In the genomic region with DNA sequence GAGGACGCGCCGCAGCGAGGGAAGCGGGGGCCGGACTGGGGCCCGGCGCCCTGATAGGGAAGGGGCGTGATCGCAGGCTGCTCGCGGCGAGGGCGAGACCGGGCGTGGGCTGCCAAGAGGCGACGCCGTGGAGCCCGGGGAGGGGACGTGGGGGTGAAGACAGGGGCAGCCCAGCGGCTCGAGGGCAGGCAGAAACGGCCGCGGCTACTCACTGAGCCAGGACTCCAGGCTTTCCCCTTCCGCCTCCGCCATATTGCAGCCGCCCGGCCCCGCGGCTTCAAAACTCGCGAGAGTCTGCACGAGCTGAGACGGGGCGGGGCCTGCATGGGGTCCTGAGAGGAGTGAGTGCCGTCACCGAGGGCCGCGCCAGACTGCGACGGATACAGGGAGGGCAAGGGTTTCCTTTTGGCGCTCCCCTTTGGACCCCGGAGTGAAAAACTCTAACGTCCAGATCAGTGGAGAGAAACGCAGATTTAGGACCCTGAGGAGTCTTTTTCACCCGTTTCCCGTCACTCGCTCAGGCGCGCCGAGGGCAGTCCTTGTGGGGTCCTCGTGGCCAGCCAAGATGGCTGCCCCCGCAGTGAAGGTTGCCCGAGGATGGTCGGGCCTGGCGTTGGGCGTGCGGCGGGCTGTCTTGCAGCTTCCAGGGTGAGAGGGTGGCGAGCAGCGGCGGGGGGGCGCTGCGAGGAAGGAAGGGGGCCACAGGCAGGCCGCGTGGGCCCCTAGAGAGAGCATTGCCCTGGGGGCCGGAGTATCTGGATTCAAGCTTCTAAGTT, we compare ENCODE assay signal across 1 cellular context.
TF ChIP-seq lines count a peak whose summit lies in the region.

TSS of gene GGA3 (minus strand) at position 271 of the 776 bp plus-strand sequence. CDS start at position 252, 19 bp downstream.
TSS of gene MRPS7 (plus strand) at position 544 of the 776 bp plus-strand sequence. CDS start at position 566, 22 bp downstream.

TF ChIP-seq in HepG2, 621 proteins besides CTCF, POLR2A, EP300 and RAD21 (continued from another document and continues in another):
- TF ChIP-seq MLXIP (CRISPR knock-in tag; IDR thresholded peaks at IDR 0.05; ENCODE audit: borderline replicate concordance): 0 out of 2 replicates have a peak, but pooled peaks have one; percentile 44
- peak; percentile 42 for TF ChIP-seq MTA1 (CRISPR knock-in tag; IDR thresholded peaks at IDR 0.05; ENCODE audit: borderline replicate concordance)
- TF ChIP-seq HHEX (CRISPR knock-in tag; IDR thresholded peaks at IDR 0.05): no peak
- TF ChIP-seq ZNF703 (CRISPR knock-in tag; IDR thresholded peaks at IDR 0.05; ENCODE audit: borderline replicate concordance): peak; percentile 40; the same call in 1 of the 2 replicates
- peak; percentile 35; the same call in 1 of the 2 replicates for TF ChIP-seq ZNF317 (CRISPR knock-in tag; IDR thresholded peaks at IDR 0.05)
- peak; percentile 60 for TF ChIP-seq ZNF777 (CRISPR knock-in tag; IDR thresholded peaks at IDR 0.05)
- peak; percentile 67; the same call in 1 of the 2 replicates for TF ChIP-seq ZSCAN20 (CRISPR knock-in tag; IDR thresholded peaks at IDR 0.05; ENCODE audit: borderline replicate concordance)
- TF ChIP-seq ZNF138 (CRISPR knock-in tag; IDR thresholded peaks at IDR 0.05; ENCODE audit: low read depth): peak; percentile 75; the same call in 1 of the 2 replicates
- TF ChIP-seq, protein P1, sequence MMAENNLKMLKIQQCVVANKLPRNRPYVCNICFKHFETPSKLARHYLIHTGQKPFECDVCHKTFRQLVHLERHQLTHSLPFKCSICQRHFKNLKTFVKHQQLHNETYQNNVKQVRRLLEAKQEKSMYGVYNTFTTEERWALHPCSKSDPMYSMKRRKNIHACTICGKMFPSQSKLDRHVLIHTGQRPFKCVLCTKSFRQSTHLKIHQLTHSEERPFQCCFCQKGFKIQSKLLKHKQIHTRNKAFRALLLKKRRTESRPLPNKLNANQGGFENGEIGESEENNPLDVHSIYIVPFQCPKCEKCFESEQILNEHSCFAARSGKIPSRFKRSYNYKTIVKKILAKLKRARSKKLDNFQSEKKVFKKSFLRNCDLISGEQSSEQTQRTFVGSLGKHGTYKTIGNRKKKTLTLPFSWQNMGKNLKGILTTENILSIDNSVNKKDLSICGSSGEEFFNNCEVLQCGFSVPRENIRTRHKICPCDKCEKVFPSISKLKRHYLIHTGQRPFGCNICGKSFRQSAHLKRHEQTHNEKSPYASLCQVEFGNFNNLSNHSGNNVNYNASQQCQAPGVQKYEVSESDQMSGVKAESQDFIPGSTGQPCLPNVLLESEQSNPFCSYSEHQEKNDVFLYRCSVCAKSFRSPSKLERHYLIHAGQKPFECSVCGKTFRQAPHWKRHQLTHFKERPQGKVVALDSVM (CRISPR knock-in tag; IDR thresholded peaks at IDR 0.05): 0 out of 2 replicates have a peak, but pooled peaks have one; percentile 9
- no peak for TF ChIP-seq ZNF530 (CRISPR knock-in tag; IDR thresholded peaks at IDR 0.05; ENCODE audit: low read depth)
- TF ChIP-seq, protein P2, sequence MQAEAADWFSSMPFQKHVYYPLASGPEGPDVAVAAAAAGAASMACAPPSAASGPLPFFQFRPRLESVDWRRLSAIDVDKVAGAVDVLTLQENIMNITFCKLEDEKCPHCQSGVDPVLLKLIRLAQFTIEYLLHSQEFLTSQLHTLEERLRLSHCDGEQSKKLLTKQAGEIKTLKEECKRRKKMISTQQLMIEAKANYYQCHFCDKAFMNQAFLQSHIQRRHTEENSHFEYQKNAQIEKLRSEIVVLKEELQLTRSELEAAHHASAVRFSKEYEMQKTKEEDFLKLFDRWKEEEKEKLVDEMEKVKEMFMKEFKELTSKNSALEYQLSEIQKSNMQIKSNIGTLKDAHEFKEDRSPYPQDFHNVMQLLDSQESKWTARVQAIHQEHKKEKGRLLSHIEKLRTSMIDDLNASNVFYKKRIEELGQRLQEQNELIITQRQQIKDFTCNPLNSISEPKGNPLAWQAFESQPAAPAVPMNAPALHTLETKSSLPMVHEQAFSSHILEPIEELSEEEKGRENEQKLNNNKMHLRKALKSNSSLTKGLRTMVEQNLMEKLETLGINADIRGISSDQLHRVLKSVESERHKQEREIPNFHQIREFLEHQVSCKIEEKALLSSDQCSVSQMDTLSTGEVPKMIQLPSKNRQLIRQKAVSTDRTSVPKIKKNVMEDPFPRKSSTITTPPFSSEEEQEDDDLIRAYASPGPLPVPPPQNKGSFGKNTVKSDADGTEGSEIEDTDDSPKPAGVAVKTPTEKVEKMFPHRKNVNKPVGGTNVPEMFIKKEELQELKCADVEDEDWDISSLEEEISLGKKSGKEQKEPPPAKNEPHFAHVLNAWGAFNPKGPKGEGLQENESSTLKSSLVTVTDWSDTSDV (CRISPR knock-in tag; IDR thresholded peaks at IDR 0.05): peak; percentile 97
- no peak for TF ChIP-seq FOXM1 (CRISPR knock-in tag; IDR thresholded peaks at IDR 0.05)
- no peak for TF ChIP-seq ZKSCAN1 (IDR thresholded peaks at IDR 0.05; ENCODE audit: low read length)
- TF ChIP-seq ZBTB40 (IDR thresholded peaks at IDR 0.05): no peak
- peak; percentile 51 for TF ChIP-seq ZBTB40 (CRISPR knock-in tag; IDR thresholded peaks at IDR 0.05)
- no peak; the same call in 1 of the 2 replicates for TF ChIP-seq ZNF775 (CRISPR knock-in tag; IDR thresholded peaks at IDR 0.05; ENCODE audit: borderline replicate concordance)
- TF ChIP-seq, protein P3, sequence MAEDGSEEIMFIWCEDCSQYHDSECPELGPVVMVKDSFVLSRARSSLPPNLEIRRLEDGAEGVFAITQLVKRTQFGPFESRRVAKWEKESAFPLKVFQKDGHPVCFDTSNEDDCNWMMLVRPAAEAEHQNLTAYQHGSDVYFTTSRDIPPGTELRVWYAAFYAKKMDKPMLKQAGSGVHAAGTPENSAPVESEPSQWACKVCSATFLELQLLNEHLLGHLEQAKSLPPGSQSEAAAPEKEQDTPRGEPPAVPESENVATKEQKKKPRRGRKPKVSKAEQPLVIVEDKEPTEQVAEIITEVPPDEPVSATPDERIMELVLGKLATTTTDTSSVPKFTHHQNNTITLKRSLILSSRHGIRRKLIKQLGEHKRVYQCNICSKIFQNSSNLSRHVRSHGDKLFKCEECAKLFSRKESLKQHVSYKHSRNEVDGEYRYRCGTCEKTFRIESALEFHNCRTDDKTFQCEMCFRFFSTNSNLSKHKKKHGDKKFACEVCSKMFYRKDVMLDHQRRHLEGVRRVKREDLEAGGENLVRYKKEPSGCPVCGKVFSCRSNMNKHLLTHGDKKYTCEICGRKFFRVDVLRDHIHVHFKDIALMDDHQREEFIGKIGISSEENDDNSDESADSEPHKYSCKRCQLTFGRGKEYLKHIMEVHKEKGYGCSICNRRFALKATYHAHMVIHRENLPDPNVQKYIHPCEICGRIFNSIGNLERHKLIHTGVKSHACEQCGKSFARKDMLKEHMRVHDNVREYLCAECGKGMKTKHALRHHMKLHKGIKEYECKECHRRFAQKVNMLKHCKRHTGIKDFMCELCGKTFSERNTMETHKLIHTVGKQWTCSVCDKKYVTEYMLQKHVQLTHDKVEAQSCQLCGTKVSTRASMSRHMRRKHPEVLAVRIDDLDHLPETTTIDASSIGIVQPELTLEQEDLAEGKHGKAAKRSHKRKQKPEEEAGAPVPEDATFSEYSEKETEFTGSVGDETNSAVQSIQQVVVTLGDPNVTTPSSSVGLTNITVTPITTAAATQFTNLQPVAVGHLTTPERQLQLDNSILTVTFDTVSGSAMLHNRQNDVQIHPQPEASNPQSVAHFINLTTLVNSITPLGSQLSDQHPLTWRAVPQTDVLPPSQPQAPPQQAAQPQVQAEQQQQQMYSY (CRISPR knock-in tag; IDR thresholded peaks at IDR 0.05): peak; percentile 72; the same call in 1 of the 2 replicates
- TF ChIP-seq ATRX (CRISPR knock-in tag; IDR thresholded peaks at IDR 0.05; ENCODE audit: borderline replicate concordance): no peak
- no peak; the same call in 1 of the 2 replicates for TF ChIP-seq ZNF124 (CRISPR knock-in tag; IDR thresholded peaks at IDR 0.05)
- peak; percentile 86 for TF ChIP-seq ZNF788 (CRISPR knock-in tag; IDR thresholded peaks at IDR 0.05; ENCODE audit: borderline replicate concordance)
- no peak for TF ChIP-seq ZNF30 (CRISPR knock-in tag; IDR thresholded peaks at IDR 0.05)
- TF ChIP-seq HOXA5 (CRISPR knock-in tag; IDR thresholded peaks at IDR 0.05): no peak
- TF ChIP-seq PCBP2 (optimal IDR thresholded peaks at IDR 0.05; ENCODE audit: low read depth, low read length, poor library complexity, severe bottlenecking): no peak
- TF ChIP-seq ZBTB25 (CRISPR knock-in tag; IDR thresholded peaks at IDR 0.05): peak; percentile 89
